Comparison of ENCODE assay signal across 8 cellular contexts in the genomic region with DNA sequence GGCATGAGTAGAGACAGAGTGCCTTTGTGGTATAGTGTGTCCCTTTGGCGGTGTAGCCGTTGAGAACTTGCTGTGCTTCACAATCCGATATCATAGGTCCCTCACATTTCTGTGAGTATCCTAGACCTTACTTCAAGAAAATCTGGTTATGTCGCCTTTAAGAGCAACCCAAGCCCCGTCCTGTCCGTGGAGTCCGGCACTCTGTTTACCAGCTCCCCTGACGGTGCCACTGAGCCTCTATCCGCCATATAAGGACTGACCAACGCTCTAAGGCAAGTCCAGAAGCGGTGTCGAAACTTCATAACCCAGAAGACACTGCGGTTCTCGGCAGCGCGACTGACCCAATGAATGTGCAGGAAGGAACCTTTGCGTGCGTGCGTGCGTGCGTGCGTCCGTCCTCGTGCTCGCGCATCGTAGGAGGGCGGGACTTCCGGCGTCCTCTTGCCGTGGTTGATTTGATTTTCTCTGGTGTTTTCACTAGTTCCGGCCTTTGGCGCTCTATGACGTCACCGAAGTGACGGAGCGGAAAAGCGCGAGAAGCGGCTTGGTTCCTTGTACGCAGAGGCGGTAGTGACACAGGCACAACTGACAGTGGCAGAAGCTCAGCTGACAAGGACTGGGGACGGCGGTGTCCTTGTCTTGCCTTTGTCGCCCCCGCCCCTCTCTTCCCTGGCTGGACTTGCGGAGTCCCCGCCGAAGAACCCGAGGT. TPM values are rescaled to one million over a fixed set of nuclear protein-coding genes. Genes with fewer than 3 reads are reported as not detected.
DNase-seq lines count a peak whose midpoint lies in the region; ATAC-seq and TF ChIP-seq lines count a peak whose summit lies in the region.

A gene (plus strand): TSS at position 555 of the 709 bp plus-strand sequence. CDS start 1,283 bp downstream, outside the sequence.
A gene (plus strand): TSS at position 555 of the 709 bp plus-strand sequence. CDS start 5,005 bp downstream, outside the sequence.

- DNase-seq in CD1c-positive myeloid dendritic cell (ENCODE audit: extremely low spot score) (peak; percentile 100), NCI-H774 (lab: John Stamatoyannopoulos, UW) (peak; percentile 98), dermis blood vessel endothelial cell (peak; percentile 100), left lung (peak; percentile 94 to 99)
- peak; percentile 98 for DNase-seq in activated CD4-positive, alpha-beta T cell treated with anti-CD3 and anti-CD28 coated beads, Interleukin-2, amount 50 U/mL, for 48 hours
- peak; percentile 98 for DNase-seq in stimulated activated CD4-positive, alpha-beta T cell treated with anti-CD3 and anti-CD28 coated beads, Interleukin-2, amount 100 ng/mL, for 4 hours (ENCODE audit: low read depth)

- peaks cover 0 to 17% of the 10 kb centered on the region in 2 donors for H3K36me3 ChIP-seq in left lung

- TF ChIP-seq CTCF in left lung (IDR thresholded peaks at IDR 0.05), result no peak

- no peaks in the 10 kb centered on the region for H3K27me3 ChIP-seq in left lung

- peaks cover 0 to 44% of the 10 kb centered on the region in 2 donors for H3K9me3 ChIP-seq in left lung

- ATAC-seq in GM19397 (IDR thresholded peaks at IDR 0.05; ENCODE audit: unreplicated experiment) (peak; percentile 97), HG03565 (IDR thresholded peaks at IDR 0.05; ENCODE audit: unreplicated experiment) (peak; percentile 88), left lung (peak; percentile 98)

- intact Hi-C loops in left lung (cut with DNase I), result no loop called here

- peak within 1 kb of the TSS; percentile 61 to 82 for H3K4me3 ChIP-seq in left lung

- peak within 1 kb of the TSS; percentile 92 to 94 for H3K27ac ChIP-seq in left lung

- peaks cover 5 to 19% of the 10 kb centered on the region in 2 donors for H3K4me1 ChIP-seq in left lung

RNA-seq across cellular contexts. Expression of the first gene that starts in this region (rescaled TPM):
- total RNA-seq in dermis blood vessel endothelial cell, result 8.8 and 11.6 TPM in 2 replicates
- 1 to 10 TPM; 8.2 to 8.4 TPM for total RNA-seq in left lung

RNA-seq across cellular contexts. Expression of the second gene that starts in this region (rescaled TPM):
- total RNA-seq in dermis blood vessel endothelial cell (1.9 and 3.6 TPM in 2 replicates), left lung (1 to 10 TPM; 2.3 to 3.0 TPM)

Comparison
In these comparisons a context has a peak if more than half of its experiments do, and no peak if none do; other contexts are left out.
1. Peak in every context shown above with its lines: DNase-seq, ATAC-seq, H3K4me3 ChIP-seq and H3K27ac ChIP-seq.